Comparison of ENCODE assay signal across 9 cellular contexts in genomic region chr1:222466150-222466865, GRCh38.
DNase-seq lines count a peak whose midpoint lies in the region; ATAC-seq and TF ChIP-seq lines count a peak whose summit lies in the region.
"Had no signal": no experiment of that assay in that cellular context is flagged by ENCODE, and none has a peak within 500 bp of the region (broad histone marks: within the 10 kb centered on the region; RNA-seq: fewer than 3 reads in every experiment).

No MANE protein-coding gene starts in this region.

- DNase-seq in activated T-cell treated with anti-CD3 and anti-CD28 coated beads, Interleukin-2, amount 50 U/mL, for 72 hours: no peak
- no peak for DNase-seq in activated T-cell treated with anti-CD3 and anti-CD28 coated beads, Interleukin-2, amount 50 U/mL, for 4 hours
- DNase-seq in ascending aorta (ENCODE audit: low spot score in 2 of 2) (no peak), mesendoderm (no peak), upper lobe of left lung (no peak), LoVo (ENCODE audit: low spot score) (no peak)
- no peak for DNase-seq in activated naive CD4-positive, alpha-beta T cell (lab: John Stamatoyannopoulos, UW)
- no peak for DNase-seq in stimulated activated naive B cell treated with anti-CD40 and anti-IgM and Interleukin-4, amounts not matched to agents 10 μg/mL and 1 μg/mL and 100 μg/mL, for 72 hours
- DNase-seq: activated T-cell treated with anti-CD3 and anti-CD28 coated beads, Interleukin-2, amount 50 U/mL, for 1 hour had no signal

- H3K4me3 ChIP-seq in ascending aorta: peak overlapping the region; percentile 57 to 62
- no peak overlapping the region for H3K4me3 ChIP-seq in mesendoderm (ENCODE audit: low read length)
- peak overlapping the region in 3 of 4 donors; percentile 37 to 53 (median 53) for H3K4me3 ChIP-seq in upper lobe of left lung

- H2BK5ac ChIP-seq in mesendoderm (ENCODE audit: low read length): no peak overlapping the region

- H3K27me3 ChIP-seq in ascending aorta (no peaks in the 10 kb centered on the region), mesendoderm (ENCODE audit: insufficient read depth, low read length, poor library complexity) (no peaks in the 10 kb centered on the region), upper lobe of left lung (no peaks in the 10 kb centered on the region)

- no peak overlapping the region for H3K4me2 ChIP-seq in mesendoderm (ENCODE audit: low read length)

- no peaks in the 10 kb centered on the region for H3K9me3 Mint-ChIP-seq in activated T-cell treated with anti-CD3 and anti-CD28 coated beads, Interleukin-2, amount 50 U/mL, for 72 hours
- H3K9me3 Mint-ChIP-seq in activated T-cell treated with anti-CD3 and anti-CD28 coated beads, Interleukin-2, amount 50 U/mL, for 4 hours: no peaks in the 10 kb centered on the region
- H3K9me3 Mint-ChIP-seq in stimulated activated naive B cell treated with anti-CD40 and anti-IgM and Interleukin-4, amounts not matched to agents 10 μg/mL and 1 μg/mL and 100 μg/mL, for 72 hours: no peaks in the 10 kb centered on the region

- no peaks in the 10 kb centered on the region for H3K79me2 ChIP-seq in mesendoderm (ENCODE audit: control insufficient read depth, insufficient read depth, low read length)

- no peak for TF ChIP-seq EP300 in upper lobe of left lung (IDR thresholded peaks at IDR 0.05)

- peak overlapping the region; percentile 13 to 34 for H3K4me3 Mint-ChIP-seq in activated T-cell treated with anti-CD3 and anti-CD28 coated beads, Interleukin-2, amount 50 U/mL, for 72 hours
- no peak overlapping the region for H3K4me3 Mint-ChIP-seq in activated T-cell treated with anti-CD3 and anti-CD28 coated beads, Interleukin-2, amount 50 U/mL, for 4 hours
- peak overlapping the region in 1 of 2 donors; percentile 10 for H3K4me3 Mint-ChIP-seq in stimulated activated naive B cell treated with anti-CD40 and anti-IgM and Interleukin-4, amounts not matched to agents 10 μg/mL and 1 μg/mL and 100 μg/mL, for 72 hours

- no peak overlapping the region for H2AK5ac ChIP-seq in mesendoderm (ENCODE audit: low read length)

- TF ChIP-seq POLR2A in upper lobe of left lung (IDR thresholded peaks at IDR 0.05): no peak

- H3K27me3 Mint-ChIP-seq in activated T-cell treated with anti-CD3 and anti-CD28 coated beads, Interleukin-2, amount 50 U/mL, for 72 hours (ENCODE audit: low read depth): no peaks in the 10 kb centered on the region
- no peaks in the 10 kb centered on the region for H3K27me3 Mint-ChIP-seq in activated T-cell treated with anti-CD3 and anti-CD28 coated beads, Interleukin-2, amount 50 U/mL, for 4 hours (ENCODE audit: low read depth)
- H3K27me3 Mint-ChIP-seq in stimulated activated naive B cell treated with anti-CD40 and anti-IgM and Interleukin-4, amounts not matched to agents 10 μg/mL and 1 μg/mL and 100 μg/mL, for 72 hours: no peaks in the 10 kb centered on the region

- intact Hi-C loops in ascending aorta (cut with DNase I): loop anchor here (5.0 to 10.0 kb wide), 3 partner anchors 348 to 724 kb away; partner anchors contain the start of genes DISP1 and DUSP10

- no peaks in the 10 kb centered on the region for H3K36me3 Mint-ChIP-seq in activated T-cell treated with anti-CD3 and anti-CD28 coated beads, Interleukin-2, amount 50 U/mL, for 72 hours (ENCODE audit: insufficient read depth in 2 of 2)
- no peaks in the 10 kb centered on the region for H3K36me3 Mint-ChIP-seq in activated T-cell treated with anti-CD3 and anti-CD28 coated beads, Interleukin-2, amount 50 U/mL, for 4 hours (ENCODE audit: insufficient read depth)
- peaks cover 0 to 3% of the 10 kb centered on the region in 2 donors for H3K36me3 Mint-ChIP-seq in stimulated activated naive B cell treated with anti-CD40 and anti-IgM and Interleukin-4, amounts not matched to agents 10 μg/mL and 1 μg/mL and 100 μg/mL, for 72 hours

- no peaks in the 10 kb centered on the region for H3K36me3 ChIP-seq in ascending aorta
- no peaks in the 10 kb centered on the region for H3K36me3 ChIP-seq in mesendoderm (ENCODE audit: control insufficient read depth, insufficient read depth, low read length)
- no peaks in the 10 kb centered on the region for H3K36me3 ChIP-seq in upper lobe of left lung

- no peak overlapping the region for H2BK120ac ChIP-seq in mesendoderm (ENCODE audit: low read depth, low read length)

- H3K27ac ChIP-seq in ascending aorta (peak overlapping the region; percentile 90 to 93), mesendoderm (ENCODE audit: low read depth, low read length) (no peak overlapping the region), upper lobe of left lung (peak overlapping the region; percentile 74 to 80 (median 78))

- no peak overlapping the region for H3K9ac ChIP-seq in mesendoderm (ENCODE audit: low read length)

- H3K4ac ChIP-seq in mesendoderm (ENCODE audit: low read depth, low read length): no peak overlapping the region

- no peak for ATAC-seq in activated T-cell treated with anti-CD3 and anti-CD28 coated beads, Interleukin-2, amount 50 U/mL, for 72 hours (replicated peaks in 1 of 2)
- ATAC-seq in activated T-cell treated with anti-CD3 and anti-CD28 coated beads, Interleukin-2, amount 50 U/mL, for 4 hours: no peak
- ATAC-seq in upper lobe of left lung (ENCODE audit: low FRiP score in 2 of 2): no peak
- no peak for ATAC-seq in stimulated activated naive B cell treated with anti-CD40 and anti-IgM and Interleukin-4, amounts not matched to agents 10 μg/mL and 1 μg/mL and 100 μg/mL, for 72 hours (replicated peaks)

- no peaks in the 10 kb centered on the region for H3K9me3 ChIP-seq in ascending aorta
- no peaks in the 10 kb centered on the region for H3K9me3 ChIP-seq in upper lobe of left lung

- no peak overlapping the region for H3K18ac ChIP-seq in mesendoderm (ENCODE audit: low read length)

- peak overlapping the region; percentile 60 for H4K8ac ChIP-seq in mesendoderm (ENCODE audit: low read depth, low read length)

- peaks cover 15% of the 10 kb centered on the region for H3K4me1 Mint-ChIP-seq in activated T-cell treated with anti-CD3 and anti-CD28 coated beads, Interleukin-2, amount 50 U/mL, for 72 hours (ENCODE audit: low read depth)
- peaks cover 11% of the 10 kb centered on the region for H3K4me1 Mint-ChIP-seq in activated T-cell treated with anti-CD3 and anti-CD28 coated beads, Interleukin-2, amount 50 U/mL, for 4 hours (ENCODE audit: low read depth)
- H3K4me1 Mint-ChIP-seq in stimulated activated naive B cell treated with anti-CD40 and anti-IgM and Interleukin-4, amounts not matched to agents 10 μg/mL and 1 μg/mL and 100 μg/mL, for 72 hours: peaks cover 7 to 10% of the 10 kb centered on the region in 2 donors

- H2BK15ac ChIP-seq in mesendoderm (replicated peaks; ENCODE audit: low read depth): no peak overlapping the region

- H3K23ac ChIP-seq in mesendoderm (ENCODE audit: low read length): no peak overlapping the region

- H4K5ac ChIP-seq in mesendoderm (ENCODE audit: low read length): no peak overlapping the region

- H3K79me1 ChIP-seq in mesendoderm (ENCODE audit: low read length): no peaks in the 10 kb centered on the region

- TF ChIP-seq CTCF in ascending aorta (IDR thresholded peaks at IDR 0.05): no peak
- no peak for TF ChIP-seq CTCF in upper lobe of left lung (IDR thresholded peaks at IDR 0.05)

- WGBS in mesendoderm (ENCODE audit: extremely low coverage, insufficient coverage, low lambda C conversion rate): no CpG with 5 or more reads among the region's 8 CpGs
- 91 to 93% methylated on average over 8 of the region's 8 CpGs for WGBS in upper lobe of left lung, 2 donors

- peaks cover 0 to 11% of the 10 kb centered on the region in 2 donors for H3K4me1 ChIP-seq in ascending aorta
- H3K4me1 ChIP-seq in mesendoderm (ENCODE audit: control insufficient read depth, low read depth, low read length): no peaks in the 10 kb centered on the region
- H3K4me1 ChIP-seq in upper lobe of left lung: peaks cover 3 to 14% (median 9%) of the 10 kb centered on the region in 4 donors

- H3K56ac ChIP-seq in mesendoderm (ENCODE audit: low read length): no peak overlapping the region

- no peak overlapping the region for H3K27ac Mint-ChIP-seq in activated T-cell treated with anti-CD3 and anti-CD28 coated beads, Interleukin-2, amount 50 U/mL, for 72 hours
- no peak overlapping the region for H3K27ac Mint-ChIP-seq in stimulated activated naive B cell treated with anti-CD40 and anti-IgM and Interleukin-4, amounts not matched to agents 10 μg/mL and 1 μg/mL and 100 μg/mL, for 72 hours
